In genomic region chr11:3641701-3642070, GRCh38 we compare ENCODE assay signal across 7 cellular contexts. TPM values are rescaled to one million over a fixed set of nuclear protein-coding genes. Genes with fewer than 3 reads are reported as not detected.
DNase-seq lines count a peak whose midpoint lies in the region; ATAC-seq, FAIRE-seq and TF ChIP-seq lines count a peak whose summit lies in the region.

A gene with protein sequence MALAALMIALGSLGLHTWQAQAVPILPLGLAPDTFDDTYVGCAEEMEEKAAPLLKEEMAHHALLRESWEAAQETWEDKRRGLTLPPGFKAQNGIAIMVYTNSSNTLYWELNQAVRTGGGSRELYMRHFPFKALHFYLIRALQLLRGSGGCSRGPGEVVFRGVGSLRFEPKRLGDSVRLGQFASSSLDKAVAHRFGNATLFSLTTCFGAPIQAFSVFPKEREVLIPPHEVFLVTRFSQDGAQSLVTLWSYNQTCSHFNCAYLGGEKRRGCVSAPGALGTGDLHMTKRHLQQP (minus strand): TSS chr11:3641992. CDS start chr11:3641862, 130 bp downstream.

- no peaks in the 10 kb centered on the region for H3K79me2 ChIP-seq in astrocyte (ENCODE audit: insufficient read depth, low read length)

- H3K27ac Mint-ChIP-seq in IgD-negative memory B cell = no peak within 1 kb of the TSS
- peak within 1 kb of the TSS; percentile 70 for H3K27ac Mint-ChIP-seq in astrocyte (ENCODE audit: unreplicated experiment)
- H3K27ac Mint-ChIP-seq in stimulated activated naive CD8-positive, alpha-beta T cell treated with anti-CD3 and anti-CD28 coated beads, Interleukin-15, amount 100 ng/mL, for 72 hours = peak within 1 kb of the TSS in 1 of 2 donors; percentile 60

- peaks cover 0 to 3% (median 3%) of the 10 kb centered on the region in 3 donors for H3K4me1 Mint-ChIP-seq in IgD-negative memory B cell
- H3K4me1 Mint-ChIP-seq in astrocyte (ENCODE audit: low read depth, unreplicated experiment) = no peaks in the 10 kb centered on the region
- H3K4me1 Mint-ChIP-seq in stimulated activated naive CD8-positive, alpha-beta T cell treated with anti-CD3 and anti-CD28 coated beads, Interleukin-15, amount 100 ng/mL, for 72 hours = peaks cover 13% of the 10 kb centered on the region

- no peak for DNase-seq in astrocyte (ENCODE audit: low read depth)
- DNase-seq in kidney epithelial cell (ENCODE audit: low read depth) = no peak
- no peak for DNase-seq in stimulated activated naive CD8-positive, alpha-beta T cell treated with anti-CD3 and anti-CD28 coated beads, Interleukin-15, amount 100 ng/mL, for 72 hours
- DNase-seq in NCI-H187 (lab: John Stamatoyannopoulos, UW) = no peak

- peak; percentile 29 for ATAC-seq in stimulated activated naive CD8-positive, alpha-beta T cell treated with anti-CD3 and anti-CD28 coated beads, Interleukin-15, amount 100 ng/mL, for 72 hours
- ATAC-seq in HG03354 (IDR thresholded peaks at IDR 0.05; ENCODE audit: poor library complexity, severe bottlenecking, unreplicated experiment) (no peak), HG03175 (IDR thresholded peaks at IDR 0.05; ENCODE audit: unreplicated experiment) (no peak)

- peak within 1 kb of the TSS; percentile 78 for H3K9ac ChIP-seq in astrocyte (ENCODE audit: low read length)

- TF ChIP-seq CTCF in astrocyte (IDR thresholded peaks at IDR 0.05; ENCODE audit: insufficient read depth, low read depth, low read length) (no peak), kidney epithelial cell (IDR thresholded peaks at IDR 0.05; ENCODE audit: insufficient read depth, low read length, poor library complexity, severe bottlenecking) (no peak)

- peaks cover 2% of the 10 kb centered on the region for H3K36me3 Mint-ChIP-seq in IgD-negative memory B cell
- peaks cover 3% of the 10 kb centered on the region for H3K36me3 Mint-ChIP-seq in astrocyte (ENCODE audit: low read depth, unreplicated experiment)

- H2AFZ ChIP-seq in astrocyte (ENCODE audit: low read depth, low read length) = peak within 1 kb of the TSS; percentile 79

- H3K27me3 Mint-ChIP-seq in IgD-negative memory B cell = peaks cover 33% of the 10 kb centered on the region
- peaks cover 39% of the 10 kb centered on the region for H3K27me3 Mint-ChIP-seq in astrocyte (ENCODE audit: low read depth, unreplicated experiment)
- peaks cover 68% of the 10 kb centered on the region for H3K27me3 Mint-ChIP-seq in stimulated activated naive CD8-positive, alpha-beta T cell treated with anti-CD3 and anti-CD28 coated beads, Interleukin-15, amount 100 ng/mL, for 72 hours

- no peaks in the 10 kb centered on the region for H4K20me1 ChIP-seq in astrocyte (ENCODE audit: insufficient read depth, low read length)

- peak within 1 kb of the TSS; percentile 64 for H3K4me3 ChIP-seq in astrocyte (ENCODE audit: insufficient read depth, low read depth, low read length)
- peak within 1 kb of the TSS; percentile 49 for H3K4me3 ChIP-seq in kidney epithelial cell (ENCODE audit: low read depth, low read length)

- H3K4me2 ChIP-seq in astrocyte (ENCODE audit: low read length) = peak within 1 kb of the TSS; percentile 93

- peaks cover 0 to 7% (median 2%) of the 10 kb centered on the region in 3 donors for H3K9me3 Mint-ChIP-seq in IgD-negative memory B cell
- peaks cover 4% of the 10 kb centered on the region for H3K9me3 Mint-ChIP-seq in astrocyte (ENCODE audit: unreplicated experiment)
- H3K9me3 Mint-ChIP-seq in stimulated activated naive CD8-positive, alpha-beta T cell treated with anti-CD3 and anti-CD28 coated beads, Interleukin-15, amount 100 ng/mL, for 72 hours = no peaks in the 10 kb centered on the region

- FAIRE-seq in astrocyte (lab: Jason Lieb, UNC) = no peak

- H3K4me3 Mint-ChIP-seq in IgD-negative memory B cell = peak within 1 kb of the TSS in 3 of 4 donors; percentile 65 to 82 (median 77)
- H3K4me3 Mint-ChIP-seq in astrocyte (ENCODE audit: unreplicated experiment) = peak within 1 kb of the TSS; percentile 80
- H3K4me3 Mint-ChIP-seq in stimulated activated naive CD8-positive, alpha-beta T cell treated with anti-CD3 and anti-CD28 coated beads, Interleukin-15, amount 100 ng/mL, for 72 hours = peak within 1 kb of the TSS; percentile 67 to 77

- H3K4me1 ChIP-seq in astrocyte (ENCODE audit: insufficient read depth, low read length) = peaks cover 7% of the 10 kb centered on the region

- no peak within 1 kb of the TSS for H3K27ac ChIP-seq in astrocyte (ENCODE audit: low read depth, low read length)

- H3K9me3 ChIP-seq in astrocyte (ENCODE audit: insufficient read depth, low read depth, low read length) = no peaks in the 10 kb centered on the region

- H3K27me3 ChIP-seq in astrocyte (ENCODE audit: insufficient read depth, low read length) (no peaks in the 10 kb centered on the region), kidney epithelial cell (ENCODE audit: control insufficient read depth, insufficient read depth, low read length) (peaks cover 18% of the 10 kb centered on the region)

- H3K36me3 ChIP-seq in astrocyte (ENCODE audit: insufficient read depth, low read length) (no peaks in the 10 kb centered on the region), kidney epithelial cell (ENCODE audit: control insufficient read depth, insufficient read depth, low read length) (no peaks in the 10 kb centered on the region)

RNA-seq across cellular contexts. Expression of the gene that starts here (rescaled TPM):
- not detected for polyA plus RNA-seq in IgD-negative memory B cell
- 4.1 and 8.3 TPM in 2 replicates for total RNA-seq in astrocyte
- 0.21 and 0.54 TPM in 2 replicates for total RNA-seq in kidney epithelial cell
